In the genomic region with DNA sequence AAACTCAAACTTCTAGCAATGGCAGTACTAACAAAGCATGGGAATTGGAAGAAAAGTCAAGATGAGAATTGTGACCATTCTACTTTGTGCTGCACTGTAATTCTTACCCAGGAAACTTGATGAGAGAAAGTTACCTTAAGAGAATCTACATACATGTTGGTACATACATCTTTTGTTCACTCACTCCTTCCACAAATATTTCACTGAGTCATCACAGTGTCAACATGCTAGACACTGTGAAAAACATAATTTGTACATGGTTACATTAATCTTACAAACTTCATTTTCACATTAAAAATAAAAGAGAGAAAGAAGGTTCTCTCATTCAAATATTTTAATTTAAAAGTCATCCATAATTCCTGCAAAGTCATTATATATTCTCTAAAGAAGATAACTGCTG, we compare ENCODE assay signal across 27 cellular contexts.
"Had no signal": no experiment of that assay in that cellular context is flagged by ENCODE, and none has a peak within 500 bp of the region (broad histone marks: within the 10 kb centered on the region; RNA-seq: fewer than 3 reads in every experiment).

No MANE protein-coding gene starts in this region.

- H3K27me3 Mint-ChIP-seq: activated B cell treated with CpG ODN at 0.5 μM for 24 hours; activated CD4-positive, alpha-beta T cell treated with anti-CD3 and anti-CD28 coated beads, Interleukin-2, amount 10 ng/mL, durations not matched to agents 24 days and 14 days; activated CD8-positive, alpha-beta memory T cell treated with anti-CD3 and anti-CD28 coated beads, Interleukin-2, amount 10 ng/mL, durations not matched to agents 7 days and 5 days; activated naive CD4-positive, alpha-beta T cell treated with anti-CD3 and anti-CD28 coated beads, Interleukin-2, amount 50 U/mL, for 24 hours; activated naive CD8-positive, alpha-beta T cell treated with anti-CD3 and anti-CD28 coated beads, Interleukin-2, amount 50 U/mL, for 24 hours; activated T-cell treated with anti-CD3 and anti-CD28 coated beads, Interleukin-2, amount 50 U/mL, for 24 hours; brain; T-helper 17 cell had no signal

- H3K27me3 ChIP-seq: MG63, Peyer's patch had no signal

- H3K9me3 Mint-ChIP-seq: activated B cell treated with CpG ODN at 0.5 μM for 24 hours; activated CD4-positive, alpha-beta T cell treated with anti-CD3 and anti-CD28 coated beads, Interleukin-2, amount 10 ng/mL, durations not matched to agents 24 days and 14 days; activated naive CD4-positive, alpha-beta T cell treated with anti-CD3 and anti-CD28 coated beads, Interleukin-2, amount 50 U/mL, for 24 hours; activated naive CD8-positive, alpha-beta T cell treated with anti-CD3 and anti-CD28 coated beads, Interleukin-2, amount 50 U/mL, for 24 hours; activated T-cell treated with anti-CD3 and anti-CD28 coated beads, Interleukin-2, amount 50 U/mL, for 24 hours; activated T-helper 1 cell treated with anti-CD3 and anti-CD28 coated beads, Interleukin-12 subunit alpha, Interleukin-12 subunit beta, Interleukin-2, Interleukin-4 antibody, amounts not matched to agents 30 ng/mL and 10 ng/mL and 1 ng/mL, durations not matched to agents 14 hours and 24 hours and 36 hours had no signal

- H3K9me3 ChIP-seq: MG63, Peyer's patch had no signal

- H3K27ac ChIP-seq: KMS-11, Peyer's patch had no signal

- H3K27ac Mint-ChIP-seq: activated B cell treated with CpG ODN at 0.5 μM for 24 hours; activated CD4-positive, alpha-beta T cell treated with anti-CD3 and anti-CD28 coated beads, Interleukin-2, amount 10 ng/mL, durations not matched to agents 24 days and 14 days; activated CD8-positive, alpha-beta memory T cell treated with anti-CD3 and anti-CD28 coated beads, Interleukin-2, amount 10 ng/mL, durations not matched to agents 7 days and 5 days; activated naive CD4-positive, alpha-beta T cell treated with anti-CD3 and anti-CD28 coated beads, Interleukin-2, amount 50 U/mL, for 24 hours; activated naive CD8-positive, alpha-beta T cell treated with anti-CD3 and anti-CD28 coated beads, Interleukin-2, amount 50 U/mL, for 24 hours; activated T-cell treated with anti-CD3 and anti-CD28 coated beads, Interleukin-2, amount 50 U/mL, for 24 hours; activated T-helper 1 cell treated with anti-CD3 and anti-CD28 coated beads, Interleukin-12 subunit alpha, Interleukin-12 subunit beta, Interleukin-2, Interleukin-4 antibody, amounts not matched to agents 30 ng/mL and 10 ng/mL and 1 ng/mL, durations not matched to agents 14 hours and 24 hours and 36 hours; brain; T-helper 17 cell had no signal

- H3K4me2 ChIP-seq: KMS-11 had no signal

- H3K4me3 Mint-ChIP-seq: activated B cell treated with CpG ODN at 0.5 μM for 24 hours; activated CD4-positive, alpha-beta T cell treated with anti-CD3 and anti-CD28 coated beads, Interleukin-2, amount 10 ng/mL, durations not matched to agents 24 days and 14 days; activated CD8-positive, alpha-beta memory T cell treated with anti-CD3 and anti-CD28 coated beads, Interleukin-2, amount 10 ng/mL, durations not matched to agents 7 days and 5 days; activated naive CD4-positive, alpha-beta T cell treated with anti-CD3 and anti-CD28 coated beads, Interleukin-2, amount 50 U/mL, for 24 hours; activated naive CD8-positive, alpha-beta T cell treated with anti-CD3 and anti-CD28 coated beads, Interleukin-2, amount 50 U/mL, for 24 hours; activated T-cell treated with anti-CD3 and anti-CD28 coated beads, Interleukin-2, amount 50 U/mL, for 24 hours; activated T-helper 1 cell treated with anti-CD3 and anti-CD28 coated beads, Interleukin-12 subunit alpha, Interleukin-12 subunit beta, Interleukin-2, Interleukin-4 antibody, amounts not matched to agents 30 ng/mL and 10 ng/mL and 1 ng/mL, durations not matched to agents 14 hours and 24 hours and 36 hours; brain; T-helper 17 cell had no signal

- H3K4me3 ChIP-seq: MG63, Peyer's patch had no signal

- H3K36me3 ChIP-seq: MG63, Peyer's patch had no signal

- ATAC-seq: activated CD8-positive, alpha-beta memory T cell treated with anti-CD3 and anti-CD28 coated beads, Interleukin-2, amount 10 ng/mL, durations not matched to agents 7 days and 5 days; activated naive CD8-positive, alpha-beta T cell treated with anti-CD3 and anti-CD28 coated beads, Interleukin-2, amount 50 U/mL, for 24 hours; T-helper 17 cell had no signal

- H3K9ac ChIP-seq: KMS-11 had no signal

- DNase-seq: activated B cell treated with CpG ODN at 0.5 μM for 24 hours; activated CD4-positive, alpha-beta T cell treated with anti-CD3 and anti-CD28 coated beads for 1 hour; activated CD4-positive, alpha-beta T cell treated with anti-CD3 and anti-CD28 coated beads, Interleukin-2, amount 10 ng/mL, durations not matched to agents 24 days and 14 days; activated CD4-positive, alpha-beta T cell treated with anti-CD3 and anti-CD28 coated beads, Interleukin-2, amount 50 U/mL, for 48 hours; activated CD8-positive, alpha-beta memory T cell treated with anti-CD3 and anti-CD28 coated beads, Interleukin-2, amount 10 ng/mL, durations not matched to agents 7 days and 5 days; activated effector memory CD4-positive, alpha-beta T cell treated with Interleukin-2 at 50 U/mL for 16 hours; activated naive CD4-positive, alpha-beta T cell; activated naive CD8-positive, alpha-beta T cell treated with anti-CD3 and anti-CD28 coated beads, Interleukin-2, amount 50 U/mL, for 24 hours; activated T-cell treated with anti-CD3 and anti-CD28 coated beads, Interleukin-2, amount 50 U/mL, for 24 hours; amniotic stem cell; cerebellar nuclear complex; MG63; NCI-H1105 treated with DMSO at 0.1 percent for 48 hours; NCI-H1436 treated with DMSO at 0.1 percent for 48 hours; NCI-H187; NCI-H2081; NCI-H510A treated with DMSO at 0.1 percent for 48 hours; NCI-H69; NK-92 treated with Interleukin-12 subunit alpha and Interleukin-12 subunit beta, amount 100 ng/mL, for 24 hours; Peyer's patch; SHP77 treated with DMSO at 0.1 percent for 48 hours; T-helper 17 cell; T-helper 9 cell had no signal
